Comparison of ENCODE assay signal across 20 cellular contexts in the genomic region with DNA sequence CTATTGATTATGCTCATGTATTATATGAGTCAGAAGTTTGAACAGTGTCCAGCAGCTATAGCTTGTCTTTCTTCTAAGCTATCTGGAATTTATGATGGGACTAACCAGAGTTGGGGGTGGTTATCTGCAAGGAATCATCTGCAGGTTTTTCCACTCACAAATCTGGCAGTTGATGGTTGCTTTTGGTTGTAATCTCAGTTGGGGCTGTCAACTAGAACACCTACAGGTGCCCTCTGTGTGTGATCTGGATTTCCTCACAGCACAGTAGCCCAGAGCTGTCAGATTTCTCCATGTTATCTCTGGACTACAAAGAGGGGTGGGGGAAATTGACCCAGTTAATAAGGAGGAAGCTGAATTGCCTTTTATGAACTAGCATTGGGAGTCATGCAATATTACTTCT. TPM values are rescaled to one million over a fixed set of nuclear protein-coding genes. Genes with fewer than 3 reads are reported as not detected.
A peak's percentile ranks its signal among the peaks of the same experiment; 100 is the strongest.
DNase-seq lines count a peak whose midpoint lies in the region; ATAC-seq and TF ChIP-seq lines count a peak whose summit lies in the region.
"Had no signal": no experiment of that assay in that cellular context is flagged by ENCODE, and none has a peak within 500 bp of the region (broad histone marks: within the 10 kb centered on the region; RNA-seq: fewer than 3 reads in every experiment).

No MANE protein-coding gene starts in this region.

- ATAC-seq in Right ventricle myocardium superior (ENCODE audit: poor library complexity) (peak; percentile 89), heart left ventricle (peak in 3 of 4 donors; percentile 76 to 85 (median 77)), HG03196 (IDR thresholded peaks at IDR 0.05; ENCODE audit: unreplicated experiment) (no peak), HG02981 (IDR thresholded peaks at IDR 0.05; ENCODE audit: unreplicated experiment) (no peak)
- ATAC-seq: GM12878 had no signal

- no peak for TF ChIP-seq CTCF in right atrium auricular region (IDR thresholded peaks at IDR 0.05)
- TF ChIP-seq CTCF in heart left ventricle (IDR thresholded peaks at IDR 0.05), result no peak

- no peaks in the 10 kb centered on the region for H3K27me3 ChIP-seq in right atrium auricular region
- H3K27me3 ChIP-seq in heart left ventricle, result no peaks in the 10 kb centered on the region

- no peaks in the 10 kb centered on the region for H3K36me3 ChIP-seq in right atrium auricular region
- no peaks in the 10 kb centered on the region for H3K36me3 ChIP-seq in heart left ventricle

- TF ChIP-seq POLR2A in heart left ventricle (IDR thresholded peaks at IDR 0.05), result no peak

- H3K4me1 ChIP-seq in right atrium auricular region, result no peaks in the 10 kb centered on the region
- H3K4me1 ChIP-seq in heart left ventricle, result peaks cover 0 to 17% (median 1%) of the 10 kb centered on the region in 12 donors

- peaks cover 0 to 4% of the 10 kb centered on the region in 2 donors for H3K9me3 ChIP-seq in right atrium auricular region
- peaks cover 0 to 10% (median 0%) of the 10 kb centered on the region in 12 donors for H3K9me3 ChIP-seq in heart left ventricle

- intact Hi-C loops in Right ventricle myocardium superior (cut with DNase I) (no loop called here), heart left ventricle (cut with DNase I) (no loop called here)

- H3K4me3 ChIP-seq in right atrium auricular region (no peak overlapping the region), heart left ventricle (no peak overlapping the region)
- H3K4me3 ChIP-seq: GM12878 had no signal

- H3K27ac ChIP-seq in right atrium auricular region (no peak overlapping the region), heart left ventricle (no peak overlapping the region)

- DNase-seq in Right ventricle myocardium superior (no peak), right atrium auricular region (ENCODE audit: low spot score) (no peak), amniotic epithelial cell (ENCODE audit: low read depth) (peak; percentile 22), heart left ventricle (peak in 1 of 5 donors; percentile 11), NCI-H1436 (lab: John Stamatoyannopoulos, UW) (no peak)
- DNase-seq in activated CD4-positive, alpha-beta T cell treated with anti-CD3 and anti-CD28 coated beads for 48 hours, result no peak
- DNase-seq: 8988T; C1 segment of cervical spinal cord; CD4-positive, CD25-positive, alpha-beta regulatory T cell; CD8-positive, alpha-beta memory T cell; COR-L47; DMS 273 treated with DMSO at 0.1 percent for 48 hours; DMS53; DND-41; EL; H9 had no signal

RNA-seq across cellular contexts. Expression of a gene that starts 51.4 kb away (rescaled TPM):
- total RNA-seq in Right ventricle myocardium superior (5.3 TPM), right atrium auricular region (1 to 10 TPM; 4.5 to 9.5 TPM), heart left ventricle (10 to 100 TPM in 4 of 9 donors, 1 to 10 TPM in 5; 3.9 to 12.0 (median 9.0) TPM)
- polyA plus RNA-seq in heart left ventricle, result 1 to 10 TPM; 3.4 to 6.2 TPM
- total RNA-seq: HT-29 had no signal

Comparison
In these comparisons a context has a peak if more than half of its experiments do, and no peak if none do; other contexts are left out.
1. ATAC-seq: peak in Right ventricle myocardium superior (single experiment) and heart left ventricle (3 of 4); none in HG03196 (single experiment) and HG02981 (single experiment).